9 cellular contexts compared by ENCODE assay signal in genomic region chr9:21402387-21403247, GRCh38. TPM values are rescaled to one million over a fixed set of nuclear protein-coding genes. Genes with fewer than 3 reads are reported as not detected.
DNase-seq lines count a peak whose midpoint lies in the region; ATAC-seq and TF ChIP-seq lines count a peak whose summit lies in the region.
"Had no signal": no experiment of that assay in that cellular context is flagged by ENCODE, and none has a peak within 500 bp of the region (broad histone marks: within the 10 kb centered on the region; RNA-seq: fewer than 3 reads in every experiment).

No MANE protein-coding gene starts in this region.

- H3K9me2 ChIP-seq in neural cell (ENCODE audit: insufficient read depth, low read length): no peaks in the 10 kb centered on the region

- H3K9ac ChIP-seq in duodenal mucosa (ENCODE audit: low read depth in 1 of 2, low read length in 2 of 2) (no peak overlapping the region), neural cell (ENCODE audit: low read length) (no peak overlapping the region)

- no peaks in the 10 kb centered on the region for H3K79me2 ChIP-seq in neural cell (replicated peaks; ENCODE audit: insufficient read depth, low read length)

- TF ChIP-seq RAD21 in neural cell (conservative IDR thresholded peaks at IDR 0.05): no peak

- H3K9me3 ChIP-seq in duodenal mucosa (ENCODE audit: control insufficient read depth in 1 of 2, low read length in 2 of 2) (no peaks in the 10 kb centered on the region), neural cell (ENCODE audit: low read length) (no peaks in the 10 kb centered on the region)

- peak; percentile 21 for TF ChIP-seq CTCF in neural cell (IDR thresholded peaks at IDR 0.05; ENCODE audit: poor library complexity, severe bottlenecking)

- H3K36me3 ChIP-seq in duodenal mucosa (ENCODE audit: control insufficient read depth in 1 of 2, insufficient read depth in 2 of 2, low read length in 2 of 2): no peaks in the 10 kb centered on the region
- H3K36me3 ChIP-seq in neural cell (ENCODE audit: insufficient read depth, low read length): no peaks in the 10 kb centered on the region

- no peak overlapping the region for H3K4me2 ChIP-seq in neural cell (ENCODE audit: low read length)

- H3K27ac ChIP-seq in duodenal mucosa (ENCODE audit: low read depth, low read length) (no peak overlapping the region), neural cell (ENCODE audit: low read length) (no peak overlapping the region)

- no peak for TF ChIP-seq EP300 in neural cell (conservative IDR thresholded peaks at IDR 0.05; ENCODE audit: poor library complexity, severe bottlenecking)

- DNase-seq in NCI-H146 treated with DMSO at 0.1 percent for 48 hours (lab: John Stamatoyannopoulos, UW; ENCODE audit: unreplicated experiment): no peak
- DNase-seq in GM19238 (ENCODE audit: insufficient read length, low spot score): no peak

- H3K4me3 ChIP-seq in duodenal mucosa (ENCODE audit: low read depth in 1 of 2, low read length in 2 of 2) (peak overlapping the region; percentile 18 to 37), neural cell (ENCODE audit: low read length) (peak overlapping the region; percentile 61)
- H3K4me3 ChIP-seq: lung had no signal

- H3K4me1 ChIP-seq in duodenal mucosa (ENCODE audit: control insufficient read depth in 1 of 2, insufficient read depth in 2 of 2, low read length in 2 of 2): peaks cover 6 to 8% of the 10 kb centered on the region in 2 donors

- peaks cover 25 to 28% of the 10 kb centered on the region in 2 donors for H3K27me3 ChIP-seq in duodenal mucosa (ENCODE audit: control insufficient read depth in 1 of 2, insufficient read depth in 2 of 2, low read length in 2 of 2)
- H3K27me3 ChIP-seq in neural cell (ENCODE audit: insufficient read depth, low read depth, low read length): peaks cover 24% of the 10 kb centered on the region

- no peaks in the 10 kb centered on the region for H3F3A ChIP-seq in neural cell (ENCODE audit: insufficient read depth, low read length, poor library complexity, severe bottlenecking)

- H4K20me1 ChIP-seq in neural cell (ENCODE audit: insufficient read depth): no peaks in the 10 kb centered on the region

- H2AFZ ChIP-seq in neural cell (ENCODE audit: low read depth, low read length): no peak overlapping the region

- ATAC-seq in GM18502 (IDR thresholded peaks at IDR 0.05; ENCODE audit: poor library complexity, unreplicated experiment) (peak; percentile 65), HG03103 (IDR thresholded peaks at IDR 0.05; ENCODE audit: low read depth, unreplicated experiment) (peak; percentile 54), HG03025 (IDR thresholded peaks at IDR 0.05; ENCODE audit: low FRiP score, unreplicated experiment) (no peak), GM18870 (IDR thresholded peaks at IDR 0.05; ENCODE audit: unreplicated experiment) (no peak)

TF ChIP-seq in neural cell, 6 proteins besides CTCF, POLR2A, EP300 and RAD21:
- TF ChIP-seq SMC3 (conservative IDR thresholded peaks at IDR 0.05; ENCODE audit: poor library complexity) (no peak), EZH2 (IDR thresholded peaks at IDR 0.05; ENCODE audit: borderline replicate concordance, insufficient read depth, low read length, poor library complexity, severe bottlenecking) (no peak), TAF1 (IDR thresholded peaks at IDR 0.05; ENCODE audit: low read depth) (no peak), POLR2AphosphoS5 (IDR thresholded peaks at IDR 0.05) (no peak), MXI1 (conservative IDR thresholded peaks at IDR 0.05; ENCODE audit: poor library complexity, severe bottlenecking) (no peak)
- TF ChIP-seq, protein P1, sequence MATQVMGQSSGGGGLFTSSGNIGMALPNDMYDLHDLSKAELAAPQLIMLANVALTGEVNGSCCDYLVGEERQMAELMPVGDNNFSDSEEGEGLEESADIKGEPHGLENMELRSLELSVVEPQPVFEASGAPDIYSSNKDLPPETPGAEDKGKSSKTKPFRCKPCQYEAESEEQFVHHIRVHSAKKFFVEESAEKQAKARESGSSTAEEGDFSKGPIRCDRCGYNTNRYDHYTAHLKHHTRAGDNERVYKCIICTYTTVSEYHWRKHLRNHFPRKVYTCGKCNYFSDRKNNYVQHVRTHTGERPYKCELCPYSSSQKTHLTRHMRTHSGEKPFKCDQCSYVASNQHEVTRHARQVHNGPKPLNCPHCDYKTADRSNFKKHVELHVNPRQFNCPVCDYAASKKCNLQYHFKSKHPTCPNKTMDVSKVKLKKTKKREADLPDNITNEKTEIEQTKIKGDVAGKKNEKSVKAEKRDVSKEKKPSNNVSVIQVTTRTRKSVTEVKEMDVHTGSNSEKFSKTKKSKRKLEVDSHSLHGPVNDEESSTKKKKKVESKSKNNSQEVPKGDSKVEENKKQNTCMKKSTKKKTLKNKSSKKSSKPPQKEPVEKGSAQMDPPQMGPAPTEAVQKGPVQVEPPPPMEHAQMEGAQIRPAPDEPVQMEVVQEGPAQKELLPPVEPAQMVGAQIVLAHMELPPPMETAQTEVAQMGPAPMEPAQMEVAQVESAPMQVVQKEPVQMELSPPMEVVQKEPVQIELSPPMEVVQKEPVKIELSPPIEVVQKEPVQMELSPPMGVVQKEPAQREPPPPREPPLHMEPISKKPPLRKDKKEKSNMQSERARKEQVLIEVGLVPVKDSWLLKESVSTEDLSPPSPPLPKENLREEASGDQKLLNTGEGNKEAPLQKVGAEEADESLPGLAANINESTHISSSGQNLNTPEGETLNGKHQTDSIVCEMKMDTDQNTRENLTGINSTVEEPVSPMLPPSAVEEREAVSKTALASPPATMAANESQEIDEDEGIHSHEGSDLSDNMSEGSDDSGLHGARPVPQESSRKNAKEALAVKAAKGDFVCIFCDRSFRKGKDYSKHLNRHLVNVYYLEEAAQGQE (IDR thresholded peaks at IDR 0.05; ENCODE audit: borderline replicate concordance): no peak

RNA-seq across cellular contexts. Expression of gene IFNA8, which starts 6.3 kb away (rescaled TPM):
- not detected in 2 replicates for polyA plus RNA-seq in neural cell
- polyA minus RNA-seq in neural cell: not detected in 2 replicates
- polyA plus RNA-seq: lung had no signal

RNA-seq across cellular contexts. Expression of gene IFNA2, which starts 17.4 kb away (rescaled TPM):
- polyA plus RNA-seq in neural cell: not detected in 2 replicates
- polyA minus RNA-seq in neural cell: not detected in 2 replicates
- polyA plus RNA-seq: lung had no signal

RNA-seq across cellular contexts. Expression of gene IFNA13, which starts 34.8 kb away (rescaled TPM):
- polyA plus RNA-seq in neural cell: not detected in 2 replicates
- not detected in 2 replicates for polyA minus RNA-seq in neural cell
- polyA plus RNA-seq: lung had no signal

RNA-seq across cellular contexts. Expression of gene IFNA1, which starts 37.6 kb away (rescaled TPM):
- not detected in 2 replicates for polyA plus RNA-seq in neural cell
- not detected in 2 replicates for polyA minus RNA-seq in neural cell

RNA-seq across cellular contexts. Expression of gene IFNA6, which starts 51.9 kb away (rescaled TPM):
- polyA plus RNA-seq in neural cell: not detected in 2 replicates
- polyA minus RNA-seq in neural cell: not detected in 2 replicates
- polyA plus RNA-seq: lung had no signal

Comparison
In these comparisons a context has a peak if more than half of its experiments do, and no peak if none do; other contexts are left out.
1. ATAC-seq: peak in GM18502 (single experiment) and HG03103 (single experiment); none in HG03025 (single experiment) and GM18870 (single experiment).